ENCODE assay signal across 8 cellular contexts in genomic region chr1:169546087-169546995, GRCh38. TPM values are rescaled to one million over a fixed set of nuclear protein-coding genes. Genes with fewer than 3 reads are reported as not detected.
A peak's percentile ranks its signal among the peaks of the same experiment; 100 is the strongest.
DNase-seq lines count a peak whose midpoint lies in the region; ATAC-seq and TF ChIP-seq lines count a peak whose summit lies in the region.

No MANE protein-coding gene starts in this region.

- peak; percentile 74 for ATAC-seq in HG03432 (IDR thresholded peaks at IDR 0.05; ENCODE audit: unreplicated experiment)
- ATAC-seq in activated CD8-positive, alpha-beta memory T cell treated with anti-CD3 and anti-CD28 coated beads, Interleukin-2, amount 10 ng/mL, durations not matched to agents 7 days and 5 days = peak; percentile 83

- H3K27ac Mint-ChIP-seq in activated CD8-positive, alpha-beta memory T cell treated with anti-CD3 and anti-CD28 coated beads, Interleukin-2, amount 10 ng/mL, durations not matched to agents 7 days and 5 days = no peak overlapping the region
- no peak overlapping the region for H3K27ac Mint-ChIP-seq in nephron

- no peak for TF ChIP-seq EP300 in transverse colon (IDR thresholded peaks at IDR 0.05; ENCODE audit: low read depth)

- no peaks in the 10 kb centered on the region for H3K79me2 ChIP-seq in fibroblast of lung (ENCODE audit: control insufficient read depth, insufficient read depth, low read length)

- in situ Hi-C loops in transverse colon (cut with MboI; ENCODE audit: low pct_ligation_motif_present in 1 of 4, low pct_unique_long_range_greater_than_20kb in 1 of 4, low sequenced_read_pairs in 3 of 4) = loop anchor here in 3 of 4 donors (5.0 to 25.0 kb wide), 5 partner anchors 62 to 162 kb away; partner anchors contain the start of gene SLC19A2 (in 1 of the 3)

- H3K27ac ChIP-seq in A673 (ENCODE audit: low read depth, low read length, poor library complexity, severe bottlenecking) = no peak overlapping the region
- H3K27ac ChIP-seq in fibroblast of lung (ENCODE audit: insufficient read depth, low read length) = no peak overlapping the region
- H3K27ac ChIP-seq in transverse colon = no peak overlapping the region

- H4K20me1 ChIP-seq in fibroblast of lung (ENCODE audit: control insufficient read depth, extremely low read depth, insufficient read depth, low read length) = no peaks in the 10 kb centered on the region

- no peaks in the 10 kb centered on the region for H3K4me1 Mint-ChIP-seq in activated CD8-positive, alpha-beta memory T cell treated with anti-CD3 and anti-CD28 coated beads, Interleukin-2, amount 10 ng/mL, durations not matched to agents 7 days and 5 days
- H3K4me1 Mint-ChIP-seq in nephron = no peaks in the 10 kb centered on the region

- no peaks in the 10 kb centered on the region for H3K27me3 ChIP-seq in A673 (replicated peaks; ENCODE audit: insufficient read depth, low read depth, low read length, poor library complexity)
- H3K27me3 ChIP-seq in fibroblast of lung (ENCODE audit: control insufficient read depth, insufficient read depth, low read length) = no peaks in the 10 kb centered on the region
- H3K27me3 ChIP-seq in transverse colon = no peaks in the 10 kb centered on the region

- DNase-seq in A673 (ENCODE audit: low spot score) = peak; percentile 80
- DNase-seq in NCI-H69 (lab: John Stamatoyannopoulos, UW) = peak; percentile 85
- DNase-seq in activated CD8-positive, alpha-beta memory T cell treated with anti-CD3 and anti-CD28 coated beads, Interleukin-2, amount 10 ng/mL, durations not matched to agents 7 days and 5 days = peak; percentile 66
- peak; percentile 70 to 89 for DNase-seq in fibroblast of lung (ENCODE audit: low read depth in 2 of 2)
- DNase-seq in transverse colon = peak; percentile 47

- intact Hi-C loops in A673 (cut with micrococcal nuclease; ENCODE audit: unreplicated experiment) = loop anchor here (1.0 to 10.0 kb wide), 4 partner anchors 80 to 1199 kb away; no protein-coding TSS in a partner anchor
- intact Hi-C loops in transverse colon (cut with DNase I; ENCODE audit: low total_unique reads) = no loop called here

- H2AFZ ChIP-seq in fibroblast of lung (ENCODE audit: low read length) = no peak overlapping the region

- no peaks in the 10 kb centered on the region for H3K9me3 Mint-ChIP-seq in activated CD8-positive, alpha-beta memory T cell treated with anti-CD3 and anti-CD28 coated beads, Interleukin-2, amount 10 ng/mL, durations not matched to agents 7 days and 5 days (ENCODE audit: low read depth)
- H3K9me3 Mint-ChIP-seq in nephron = no peaks in the 10 kb centered on the region

- H3K4me1 ChIP-seq in A673 (ENCODE audit: insufficient read depth, low read length, poor library complexity, severe bottlenecking) (no peaks in the 10 kb centered on the region), fibroblast of lung (ENCODE audit: control insufficient read depth, extremely low read depth, insufficient read depth, low read length) (no peaks in the 10 kb centered on the region), transverse colon (peaks cover 0 to 10% (median 0%) of the 10 kb centered on the region in 4 donors)

- POLR2A ChIA-PET in A673 (lab: Charles Lee; ENCODE audit: low non-redundant PET) = no interaction called here

- no TSS peak for BruUV-seq in A673 (replicated peaks; lab: Mats Ljungman, UMichigan)

- H3K9me3 ChIP-seq in A673 (ENCODE audit: low read depth, low read length, poor library complexity, severe bottlenecking) = no peaks in the 10 kb centered on the region
- H3K9me3 ChIP-seq in fibroblast of lung (ENCODE audit: control insufficient read depth, insufficient read depth, low read depth, low read length) = no peaks in the 10 kb centered on the region
- H3K9me3 ChIP-seq in transverse colon = no peaks in the 10 kb centered on the region

- no peaks in the 10 kb centered on the region for H3K36me3 Mint-ChIP-seq in activated CD8-positive, alpha-beta memory T cell treated with anti-CD3 and anti-CD28 coated beads, Interleukin-2, amount 10 ng/mL, durations not matched to agents 7 days and 5 days
- no peaks in the 10 kb centered on the region for H3K36me3 Mint-ChIP-seq in nephron (ENCODE audit: low read depth)

- H3K36me3 ChIP-seq in A673 (ENCODE audit: insufficient read depth, low read length, poor library complexity, severe bottlenecking) (no peaks in the 10 kb centered on the region), fibroblast of lung (ENCODE audit: control insufficient read depth, insufficient read depth, low read length) (no peaks in the 10 kb centered on the region), transverse colon (no peaks in the 10 kb centered on the region)

- no peaks in the 10 kb centered on the region for H3K27me3 Mint-ChIP-seq in activated CD8-positive, alpha-beta memory T cell treated with anti-CD3 and anti-CD28 coated beads, Interleukin-2, amount 10 ng/mL, durations not matched to agents 7 days and 5 days
- H3K27me3 Mint-ChIP-seq in nephron (ENCODE audit: low read depth) = peaks cover 7% of the 10 kb centered on the region

- TF ChIP-seq CTCF in A673 (conservative IDR thresholded peaks at IDR 0.05; ENCODE audit: low read depth, low read length) = peak; percentile 80
- peak; percentile 69 for TF ChIP-seq CTCF in GM12874 (IDR thresholded peaks at IDR 0.05; ENCODE audit: insufficient read depth, low read depth, low read length)
- TF ChIP-seq CTCF in fibroblast of lung (conservative IDR thresholded peaks at IDR 0.05 in 1 of 2, IDR thresholded peaks at IDR 0.05 in 1 of 2; ENCODE audit: low read depth in 1 of 2, low read length in 2 of 2) = peak; percentile 74 to 88
- peak; percentile 80 to 82 (median 80) for TF ChIP-seq CTCF in nephron (IDR thresholded peaks at IDR 0.05; ENCODE audit: unreplicated experiment in 3 of 3)
- peak; percentile 72 to 87 (median 79) for TF ChIP-seq CTCF in transverse colon (IDR thresholded peaks at IDR 0.05)

- no peak overlapping the region for H3K4me2 ChIP-seq in fibroblast of lung (ENCODE audit: extremely low read depth, insufficient read depth, low read length)

- H3K9ac ChIP-seq in fibroblast of lung (ENCODE audit: insufficient read depth, low read length) = no peak overlapping the region

- TF ChIP-seq POLR2A in transverse colon (IDR thresholded peaks at IDR 0.05) = no peak

- CTCF ChIA-PET in A673 (lab: Charles Lee) = interaction anchor here (0.6 to 1.4 kb wide), 7 partner anchors 34 to 1107 kb away, joined by 3 to 8 read pairs (median 3); partner anchors contain the start of genes CCDC181 and SLC19A2
- CTCF ChIA-PET in activated CD8-positive, alpha-beta memory T cell treated with anti-CD3 and anti-CD28 coated beads, Interleukin-2, amount 10 ng/mL, durations not matched to agents 7 days and 5 days (lab: Charles Lee) = interaction anchor here (0.6 to 4.4 kb wide), 26 partner anchors 12 to 1204 kb away, joined by 3 to 19 read pairs (median 4); partner anchors contain the start of gene SLC19A2

- H3K4me3 ChIP-seq in A673 (ENCODE audit: low read depth, low read length, poor library complexity, severe bottlenecking) (no peak overlapping the region), fibroblast of lung (replicated peaks in 1 of 4; ENCODE audit: control extremely low read depth in 1 of 4, insufficient read depth in 1 of 4, low read depth in 3 of 4, low read length in 4 of 4) (no peak overlapping the region), transverse colon (no peak overlapping the region)

- no peak overlapping the region for H3K4me3 Mint-ChIP-seq in activated CD8-positive, alpha-beta memory T cell treated with anti-CD3 and anti-CD28 coated beads, Interleukin-2, amount 10 ng/mL, durations not matched to agents 7 days and 5 days
- H3K4me3 Mint-ChIP-seq in nephron = no peak overlapping the region

- WGBS in transverse colon (ENCODE audit: low coverage in 1 of 2), 2 donors = 46 to 50% methylated on average over 3 to 15 of the region's 15 CpGs

RNA-seq across cellular contexts. Expression of gene F5, which starts 39.9 kb away (rescaled TPM):
- total RNA-seq in A673 (2021) (not detected in 2 replicates), fibroblast of lung (under 0.01 and 0.26 TPM in 2 replicates), transverse colon (under 1 TPM in 3 of 4 donors, not detected in 1; 0.32 to 0.82 (median 0.37) TPM)
- 10 to 100 TPM in 1 of 2 experiments, 1 to 10 TPM in 1; 3.1 to 14.0 TPM for total RNA-seq in activated CD8-positive, alpha-beta memory T cell treated with anti-CD3 and anti-CD28 coated beads, Interleukin-2, amount 10 ng/mL, durations not matched to agents 7 days and 5 days
- polyA plus RNA-seq in fibroblast of lung = not detected in 2 replicates
- not detected in 2 replicates for polyA plus RNA-seq in fibroblast of lung (2012)
- polyA minus RNA-seq in fibroblast of lung (ENCODE audit: low replicate concordance) = not detected in 2 replicates
